In genomic region chr2:46983065-46983801, GRCh38 we compare ENCODE assay signal across 10 cellular contexts. TPM values are rescaled to one million over a fixed set of nuclear protein-coding genes. Genes with fewer than 3 reads are reported as not detected.
DNase-seq lines count a peak whose midpoint lies in the region; ATAC-seq and TF ChIP-seq lines count a peak whose summit lies in the region.
"Had no signal": no experiment of that assay in that cellular context is flagged by ENCODE, and none has a peak within 500 bp of the region (broad histone marks: within the 10 kb centered on the region; RNA-seq: fewer than 3 reads in every experiment).

No MANE protein-coding gene starts in this region.

- WGBS in IMR-90 (ENCODE audit: extremely low coverage in 2 of 2, insufficient read length in 1 of 2), 2 experiments: 91% methylated on average over 4 of the region's 13 CpGs; no CpG with 5 or more reads in 1 of the 2 experiments
- WGBS in lung, 2 donors: 37 to 55% methylated on average over 13 of the region's 13 CpGs

- H3K4me1 ChIP-seq in IMR-90 (ENCODE audit: control insufficient read depth, insufficient read depth, low read length): peaks cover 39% of the 10 kb centered on the region
- peaks cover 4 to 34% of the 10 kb centered on the region in 2 donors for H3K4me1 ChIP-seq in lung (ENCODE audit: control insufficient read depth in 2 of 2, insufficient read depth in 2 of 2, low read length in 2 of 2)

- H2AK9ac ChIP-seq in IMR-90 (replicated peaks; ENCODE audit: low read depth, low read length, poor library complexity): no peak overlapping the region

- H4K5ac ChIP-seq in IMR-90 (ENCODE audit: low read depth, low read length): no peak overlapping the region

- peak overlapping the region; percentile 61; the same call in 1 of the 2 replicates for H2AK5ac ChIP-seq in IMR-90 (ENCODE audit: low read depth, low read length)

- in situ Hi-C loops in IMR-90 (cut with MboI; ENCODE audit: low sequenced_read_pairs): no loop called here

- H3K4me2 ChIP-seq in IMR-90 (ENCODE audit: low read depth, low read length): no peak overlapping the region

- no peak for TF ChIP-seq POLR2A in IMR-90 (IDR thresholded peaks at IDR 0.05; ENCODE audit: low read depth, low read length)

- dilution Hi-C loops in IMR-90 (cut with HindIII; ENCODE audit: low sequenced_read_pairs, unreplicated experiment): no loop called here

- peak overlapping the region; percentile 14 for H3K4ac ChIP-seq in IMR-90 (ENCODE audit: low read depth, low read length)

- H3K79me1 ChIP-seq in IMR-90 (ENCODE audit: low read depth in 1 of 2, low read length in 2 of 2): peaks cover 27 to 83% of the 10 kb centered on the region in 2 experiments

- peaks cover 6% of the 10 kb centered on the region for H3K4me1 Mint-ChIP-seq in progenitor cell of endocrine pancreas (ENCODE audit: low read depth)

- peaks cover 10% of the 10 kb centered on the region; the same call in 1 of the 2 replicates for H4K20me1 ChIP-seq in IMR-90 (ENCODE audit: insufficient read depth, low read length)

- H3K9me1 ChIP-seq in IMR-90 (ENCODE audit: insufficient read depth, low read length): peaks cover 12% of the 10 kb centered on the region

- no peak overlapping the region for H3K14ac ChIP-seq in IMR-90 (replicated peaks; ENCODE audit: low read depth, low read length)

- peak overlapping the region; percentile 14; the same call in 1 of the 2 replicates for H3K27ac ChIP-seq in IMR-90 (ENCODE audit: insufficient read depth, low read length)
- peak overlapping the region in 1 of 2 donors; percentile 86 for H3K27ac ChIP-seq in lung (ENCODE audit: low read depth in 1 of 2, low read length in 1 of 2)
- H3K27ac ChIP-seq: parathyroid adenoma, VCaP had no signal

- H3K27me3 ChIP-seq in IMR-90 (ENCODE audit: control insufficient read depth, insufficient read depth, low read length) (no peaks in the 10 kb centered on the region), lung (ENCODE audit: control insufficient read depth, insufficient read depth) (no peaks in the 10 kb centered on the region)

- peak overlapping the region; percentile 79 to 98 for H3K27ac Mint-ChIP-seq in activated naive CD4-positive, alpha-beta T cell treated with anti-CD3 and anti-CD28 coated beads, Interleukin-2, amount 50 U/mL, for 72 hours
- H3K27ac Mint-ChIP-seq in progenitor cell of endocrine pancreas: no peak overlapping the region

- no peak overlapping the region for H2AFZ ChIP-seq in IMR-90 (replicated peaks; ENCODE audit: low read length, poor library complexity)
- H2AFZ ChIP-seq: parathyroid adenoma had no signal

- no peaks in the 10 kb centered on the region for H3K9me3 Mint-ChIP-seq in activated naive CD4-positive, alpha-beta T cell treated with anti-CD3 and anti-CD28 coated beads, Interleukin-2, amount 50 U/mL, for 72 hours
- H3K9me3 Mint-ChIP-seq in progenitor cell of endocrine pancreas (ENCODE audit: low read depth): no peaks in the 10 kb centered on the region

- no peak overlapping the region for H3K23ac ChIP-seq in IMR-90 (ENCODE audit: low read depth, low read length)

- H3K36me3 ChIP-seq in IMR-90 (ENCODE audit: control insufficient read depth, insufficient read depth, low read length) (peaks cover 34% of the 10 kb centered on the region), lung (ENCODE audit: control insufficient read depth in 2 of 2, insufficient read depth in 2 of 2, low read length in 2 of 2) (peaks cover 0 to 16% of the 10 kb centered on the region in 2 donors)

- ATAC-seq in GM21423 (IDR thresholded peaks at IDR 0.05; ENCODE audit: unreplicated experiment) (peak; percentile 34), IMR-90 (ENCODE audit: low read depth) (no peak), lung (ENCODE audit: insufficient read depth, low FRiP score) (no peak), GM19328 (IDR thresholded peaks at IDR 0.05; ENCODE audit: unreplicated experiment) (no peak)
- no peak for ATAC-seq in activated naive CD4-positive, alpha-beta T cell treated with anti-CD3 and anti-CD28 coated beads, Interleukin-2, amount 50 U/mL, for 72 hours

- peaks cover 0 to 27% of the 10 kb centered on the region in 2 donors for H3K36me3 Mint-ChIP-seq in activated naive CD4-positive, alpha-beta T cell treated with anti-CD3 and anti-CD28 coated beads, Interleukin-2, amount 50 U/mL, for 72 hours
- H3K36me3 Mint-ChIP-seq in progenitor cell of endocrine pancreas (ENCODE audit: insufficient read depth): peaks cover 5% of the 10 kb centered on the region

- no peak overlapping the region for H4K91ac ChIP-seq in IMR-90 (ENCODE audit: insufficient read depth, low read depth, low read length)

- no peak for TF ChIP-seq RAD21 in IMR-90 (IDR thresholded peaks at IDR 0.05; ENCODE audit: low read length)

- H2BK15ac ChIP-seq in IMR-90 (ENCODE audit: low read depth, low read length): peak overlapping the region; percentile 5; the same call in 1 of the 3 replicates

- no peak overlapping the region for H2BK20ac ChIP-seq in IMR-90 (ENCODE audit: low read depth, low read length)

- no peak overlapping the region for H3K9ac ChIP-seq in IMR-90 (ENCODE audit: low read depth, low read length)
- H3K9ac ChIP-seq: parathyroid adenoma had no signal

- no peak overlapping the region for H3K18ac ChIP-seq in IMR-90 (ENCODE audit: low read depth, low read length)

- DNase-seq in GM10248 (ENCODE audit: extremely low spot score) (peak; percentile 86), IMR-90 (peak; percentile 75), lung (ENCODE audit: low spot score) (peak; percentile 38), progenitor cell of endocrine pancreas (ENCODE audit: low spot score, unreplicated experiment) (no peak), NCI-H2227 (lab: John Stamatoyannopoulos, UW; ENCODE audit: unreplicated experiment) (no peak)
- no peak for DNase-seq in activated naive CD4-positive, alpha-beta T cell treated with anti-CD3 and anti-CD28 coated beads, Interleukin-2, amount 50 U/mL, for 72 hours (ENCODE audit: low spot score in 2 of 2)

- CTCF ChIA-PET in GM10248 (lab: Yijun Ruan, JAX) (interaction anchor here (1.1 to 1.9 kb wide), 5 partner anchors 10 to 189 kb away, joined by 3 to 5 read pairs (median 4); partner anchors contain the start of gene MCFD2), IMR-90 (lab: Yijun Ruan, JAX) (interaction anchor here (0.6 to 0.9 kb wide), 4 partner anchors 15 to 384 kb away, joined by 3 to 7 read pairs (median 4); no protein-coding TSS in a partner anchor)

- TF ChIP-seq CTCF in GM10248 (IDR thresholded peaks at IDR 0.05; ENCODE audit: control extremely low read depth, extremely low read depth, low read depth, missing control alignments) (no peak), IMR-90 (conservative IDR thresholded peaks at IDR 0.05; ENCODE audit: low read depth, low read length) (no peak), lung (IDR thresholded peaks at IDR 0.05; ENCODE audit: control extremely low read depth, extremely low read depth) (no peak), progenitor cell of endocrine pancreas (IDR thresholded peaks at IDR 0.05; ENCODE audit: unreplicated experiment) (no peak)

- H3K4me3 ChIP-seq in IMR-90 (ENCODE audit: insufficient read depth, low read depth, low read length) (no peak overlapping the region), lung (no peak overlapping the region)

- H4K8ac ChIP-seq in IMR-90 (ENCODE audit: low read depth in 2 of 2, low read length in 2 of 2): no peak overlapping the region

- H3K56ac ChIP-seq in IMR-90 (ENCODE audit: extremely low read depth, insufficient read depth, low read length): no peak overlapping the region

- no peak overlapping the region for H3K4me3 Mint-ChIP-seq in progenitor cell of endocrine pancreas (ENCODE audit: low read depth)

- H3K27me3 Mint-ChIP-seq in progenitor cell of endocrine pancreas: no peaks in the 10 kb centered on the region

- BruUV-seq in IMR-90 (replicated peaks; lab: Mats Ljungman, UMichigan): no TSS peak

- no peaks in the 10 kb centered on the region for H3K9me3 ChIP-seq in IMR-90 (ENCODE audit: control insufficient read depth, insufficient read depth, low read length)
- H3K9me3 ChIP-seq in lung (ENCODE audit: control insufficient read depth in 2 of 2, insufficient read depth in 1 of 2, low read length in 1 of 2): no peaks in the 10 kb centered on the region

- H2BK120ac ChIP-seq in IMR-90 (ENCODE audit: low read depth, low read length): peak overlapping the region; percentile 33; the same call in 1 of the 2 replicates

- intact Hi-C loops in IMR-90 (cut with micrococcal nuclease): no loop called here

- H2BK5ac ChIP-seq in IMR-90 (ENCODE audit: low read depth, low read length, poor library complexity, severe bottlenecking): peak overlapping the region; percentile 14

- POLR2A ChIA-PET in GM10248 (lab: Yijun Ruan, JAX) (interaction anchor here (0.6 to 1.1 kb wide), 2 partner anchors 20 to 420 kb away, joined by 3 to 4 read pairs; partner anchors contain the start of gene MSH2), IMR-90 (lab: Charles Lee; ENCODE audit: unreplicated experiment) (no interaction called here)

TF ChIP-seq in IMR-90, 13 proteins besides CTCF, POLR2A, EP300 and RAD21:
- TF ChIP-seq MAFK (IDR thresholded peaks at IDR 0.05; ENCODE audit: low read depth, low read length) (no peak), CHD1 (IDR thresholded peaks at IDR 0.05; ENCODE audit: low read depth, low read length) (no peak), NFE2L2 (IDR thresholded peaks at IDR 0.05; ENCODE audit: low read depth, low read length) (no peak), FOS (IDR thresholded peaks at IDR 0.05; ENCODE audit: low read depth, low read length) (peak; percentile 53; the same call in 1 of the 2 replicates), MAZ (IDR thresholded peaks at IDR 0.05; ENCODE audit: borderline replicate concordance, low read depth, low read length) (no peak), RFX5 (IDR thresholded peaks at IDR 0.05; ENCODE audit: low read depth, low read length) (no peak), RCOR1 (IDR thresholded peaks at IDR 0.05; ENCODE audit: insufficient replicate concordance, low read length) (no peak)

RNA-seq across cellular contexts. Expression of gene TTC7A, which starts 42.2 kb away (rescaled TPM):
- total RNA-seq in IMR-90 (2012; rRNA removed) (10.6 and 11.8 TPM in 2 replicates), lung (10 to 100 TPM; 23.6 to 65.9 TPM), progenitor cell of endocrine pancreas (14.2 and 14.8 TPM in 2 replicates)
- polyA plus RNA-seq in IMR-90 (2012; rRNA removed) (23.0 and 23.9 TPM in 2 replicates), lung (10 to 100 TPM; 30.0 to 30.1 TPM)
- polyA plus RNA-seq in IMR-90 (2012; cell fraction: cytosol; rRNA removed): 13.6 and 14.0 TPM in 2 replicates
- polyA plus RNA-seq in IMR-90 (2012; cell fraction: nucleus; rRNA removed; ENCODE audit: low replicate concordance): 111 and 172 TPM in 2 replicates
- total RNA-seq in activated naive CD4-positive, alpha-beta T cell treated with anti-CD3 and anti-CD28 coated beads, Interleukin-2, amount 50 U/mL, for 72 hours: 10 to 100 TPM; 32.9 to 66.6 TPM

Comparison
In these comparisons a context has a peak if more than half of its experiments do, and no peak if none do; other contexts are left out.
1. DNase-seq: peak in GM10248 (single experiment), IMR-90 (single experiment) and lung (single experiment); none in activated naive CD4-positive, alpha-beta T cell treated with anti-CD3 and anti-CD28 coated beads, Interleukin-2, amount 50 U/mL, for 72 hours (0 of 2), progenitor cell of endocrine pancreas (single experiment) and NCI-H2227 (single experiment).